Comparison of ENCODE assay signal across 8 cellular contexts in the genomic region with DNA sequence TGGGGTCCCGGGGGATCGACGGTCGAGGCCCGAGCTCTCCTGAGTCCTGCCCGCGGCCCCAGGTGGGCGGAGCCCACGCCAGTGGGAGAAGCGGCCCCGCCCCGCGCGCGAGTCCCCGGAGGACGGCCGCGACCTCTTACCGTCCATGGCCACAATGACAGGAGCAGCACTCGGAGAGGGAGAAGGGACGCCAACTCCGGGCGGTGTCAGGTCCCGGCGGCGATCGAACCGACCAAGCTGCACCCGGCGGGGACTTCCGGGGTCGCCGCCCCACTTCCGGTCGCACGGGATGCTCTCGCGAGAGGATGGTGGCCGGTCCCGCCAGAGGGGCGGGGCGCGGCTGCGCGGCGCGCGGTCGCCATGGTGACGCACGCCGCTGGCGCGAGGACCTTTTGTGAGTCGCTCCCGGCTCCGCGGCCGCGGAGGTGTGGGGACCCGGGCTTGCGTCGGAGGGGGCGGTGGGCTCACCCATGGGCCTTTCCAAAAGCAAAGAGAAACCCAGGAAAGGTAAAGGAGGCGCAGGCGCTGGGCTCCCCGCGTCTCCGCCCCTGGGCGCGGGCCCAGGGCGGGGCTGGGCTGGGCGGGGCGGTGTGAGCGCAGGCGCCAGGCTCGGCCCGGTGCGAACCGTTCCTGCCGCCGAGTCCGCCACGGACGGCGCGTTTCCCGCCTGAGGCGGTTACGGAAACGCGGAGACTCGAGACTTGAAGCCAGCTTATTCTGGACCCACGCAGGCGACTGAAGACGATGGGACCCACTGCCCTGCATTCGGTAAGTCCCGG. TPM values are rescaled to one million over a fixed set of nuclear protein-coding genes. Genes with fewer than 3 reads are reported as not detected.
A peak's percentile ranks its signal among the peaks of the same experiment; 100 is the strongest.
DNase-seq lines count a peak whose midpoint lies in the region; TF ChIP-seq lines count a peak whose summit lies in the region.

A gene (minus strand): TSS at position 267 of the 779 bp plus-strand sequence. CDS start 120 bp downstream, at position 147.
A gene (plus strand): TSS at position 395 of the 779 bp plus-strand sequence. CDS start 76 bp downstream, at position 471.

- peak within 1 kb of the TSS; percentile 89 for H3K4me3 Mint-ChIP-seq in neural crest cell

- H3K9ac ChIP-seq in GM23248 = peak within 1 kb of the TSS; percentile 89
- H3K9ac ChIP-seq in Karpas-422 (ENCODE audit: low read length) = peak within 1 kb of the TSS; percentile 92

- H3K9me2 ChIP-seq in GM23248 (ENCODE audit: insufficient read depth) (no peaks in the 10 kb centered on the region), Karpas-422 (replicated peaks; ENCODE audit: insufficient read depth, low read length) (no peaks in the 10 kb centered on the region)

- no peaks in the 10 kb centered on the region for H3F3A ChIP-seq in GM23248 (ENCODE audit: insufficient read depth)

- H2AFZ ChIP-seq in GM23248 = peak within 1 kb of the TSS; percentile 93
- H2AFZ ChIP-seq in Karpas-422 (ENCODE audit: low read length) = peak within 1 kb of the TSS; percentile 61

- H3K4me2 ChIP-seq in GM23248 (ENCODE audit: unreplicated experiment) (peak within 1 kb of the TSS; percentile 86), Karpas-422 (ENCODE audit: low read depth, low read length, poor library complexity, severe bottlenecking) (peak within 1 kb of the TSS; percentile 94)

- peaks cover 19% of the 10 kb centered on the region for H3K4me1 Mint-ChIP-seq in neural crest cell

- peak within 1 kb of the TSS; percentile 94 for H3K27ac Mint-ChIP-seq in neural crest cell (ENCODE audit: unreplicated experiment)

- H4K20me1 ChIP-seq in GM23248 (ENCODE audit: insufficient read depth) (no peaks in the 10 kb centered on the region), Karpas-422 (ENCODE audit: insufficient read depth, low read depth, low read length) (peaks cover 14% of the 10 kb centered on the region; the same call in 1 of the 2 replicates)

- H3K36me3 Mint-ChIP-seq in neural crest cell (ENCODE audit: low read depth) = peaks cover 26% of the 10 kb centered on the region

- no peaks in the 10 kb centered on the region for H3K9me3 ChIP-seq in GM23248 (ENCODE audit: low read depth)
- H3K9me3 ChIP-seq in Karpas-422 (ENCODE audit: low read length) = no peaks in the 10 kb centered on the region
- H3K9me3 ChIP-seq in stomach = no peaks in the 10 kb centered on the region

- peak within 1 kb of the TSS; percentile 95 for H3K4me3 ChIP-seq in GM23248
- peak within 1 kb of the TSS; percentile 88 for H3K4me3 ChIP-seq in Karpas-422 (ENCODE audit: low read length)
- peak within 1 kb of the TSS; percentile 98 for H3K4me3 ChIP-seq in fibroblast of villous mesenchyme (ENCODE audit: low read depth, low read length)
- H3K4me3 ChIP-seq in stomach = peak within 1 kb of the TSS; percentile 67 to 100 (median 96)

- peak; percentile 84 for DNase-seq in EL
- peak; percentile 96 for DNase-seq in GM23248
- DNase-seq in Karpas-422 = peak; percentile 95
- DNase-seq in activated effector memory CD4-positive, alpha-beta T cell treated with Interleukin-2 at 50 U/mL for 16 hours = peak; percentile 90
- peak; percentile 85 for DNase-seq in fibroblast of villous mesenchyme (ENCODE audit: low read depth)
- peak; percentile 92 for DNase-seq in neural crest cell (ENCODE audit: low read depth, low spot score)
- DNase-seq in stomach = peak; percentile 92

- H3K9me3 Mint-ChIP-seq in neural crest cell = no peaks in the 10 kb centered on the region

- no peaks in the 10 kb centered on the region for H3K36me3 ChIP-seq in GM23248 (ENCODE audit: low read depth)
- peaks cover 17% of the 10 kb centered on the region for H3K36me3 ChIP-seq in Karpas-422 (ENCODE audit: insufficient read depth, low read length)
- H3K36me3 ChIP-seq in stomach = peaks cover 0 to 42% (median 38%) of the 10 kb centered on the region in 4 donors

- H3K4me1 ChIP-seq in GM23248 (ENCODE audit: insufficient read depth) (peaks cover 7% of the 10 kb centered on the region), Karpas-422 (ENCODE audit: low read length) (peaks cover 16% of the 10 kb centered on the region), stomach (peaks cover 19 to 43% (median 32%) of the 10 kb centered on the region in 4 donors)

- H3K79me2 ChIP-seq in GM23248 (ENCODE audit: insufficient read depth) (peaks cover 77% of the 10 kb centered on the region), Karpas-422 (ENCODE audit: low read length) (peaks cover 67% of the 10 kb centered on the region)

- H3K27ac ChIP-seq in GM23248 = peak within 1 kb of the TSS; percentile 21
- peak within 1 kb of the TSS; percentile 54 for H3K27ac ChIP-seq in Karpas-422 (ENCODE audit: low read length)
- H3K27ac ChIP-seq in stomach = peak within 1 kb of the TSS; percentile 81 to 90 (median 88)

- WGBS in GM23248 (ENCODE audit: low coverage in 1 of 2, low lambda C conversion rate in 2 of 2, missing lambda C conversion rate in 2 of 2), 2 experiments = 0 to 2% methylated on average over 64 to 97 of the region's 99 CpGs
- whole genome bisulfite sequencing in stomach, 5 donors = 0% methylated on average over 13 to 99 of the region's 99 CpGs

- H3K27me3 ChIP-seq in GM23248 (replicated peaks; ENCODE audit: insufficient read depth) (no peaks in the 10 kb centered on the region), Karpas-422 (ENCODE audit: low read length) (no peaks in the 10 kb centered on the region), stomach (no peaks in the 10 kb centered on the region)

- no peaks in the 10 kb centered on the region for H3K27me3 Mint-ChIP-seq in neural crest cell (ENCODE audit: low read depth)

- no peak for TF ChIP-seq EP300 in stomach (IDR thresholded peaks at IDR 0.05)

- in situ Hi-C loops in GM23248 (cut with MboI) = no loop called here

- peak; percentile 80 for TF ChIP-seq POLR2A in Raji (IDR thresholded peaks at IDR 0.05; ENCODE audit: insufficient read depth, low read depth, low read length)
- peak in 1 of 4 donors; percentile 18 for TF ChIP-seq POLR2A in stomach (IDR thresholded peaks at IDR 0.05)

- TF ChIP-seq CTCF in fibroblast of villous mesenchyme (IDR thresholded peaks at IDR 0.05; ENCODE audit: insufficient read depth, low read depth, low read length) (no peak), neural crest cell (conservative IDR thresholded peaks at IDR 0.05) (no peak), stomach (IDR thresholded peaks at IDR 0.05) (no peak)

- intact Hi-C loops in stomach (cut with DNase I; ENCODE audit: low total_unique reads) = no loop called here

RNA-seq across cellular contexts. Expression of the first gene that starts in this region (rescaled TPM):
- 85.7 and 111 TPM in 2 replicates for total RNA-seq in GM23248 (2014; rRNA removed; shearing (Covaris generic))
- polyA plus RNA-seq in GM23248 (2016; fragmentation: Nextera tagmentation; extraction: Ambion mirVana) = 97.2 and 102 TPM in 2 replicates
- total RNA-seq in Karpas-422 (2014; rRNA removed; shearing (Covaris generic); ENCODE audit: low replicate concordance) = 35.3 and 52.4 TPM in 2 replicates
- 102 and 114 TPM in 2 replicates for total RNA-seq in fibroblast of villous mesenchyme
- 93.9 and 102 TPM in 2 replicates for total RNA-seq in neural crest cell
- total RNA-seq in stomach = 100 to 1,000 TPM in 1 of 5 donors, 10 to 100 TPM in 4; 20.1 to 146 (median 61.7) TPM
- 100 to 1,000 TPM in 1 of 3 donors, 10 to 100 TPM in 2; 56.4 to 106 (median 62.1) TPM for polyA plus RNA-seq in stomach

RNA-seq across cellular contexts. Expression of the second gene that starts in this region (rescaled TPM):
- 1.8 and 2.7 TPM in 2 replicates for total RNA-seq in GM23248 (2014; rRNA removed; shearing (Covaris generic))
- polyA plus RNA-seq in GM23248 (2016; fragmentation: Nextera tagmentation; extraction: Ambion mirVana) (7.5 and 8.6 TPM in 2 replicates), stomach (10 to 100 TPM in 1 of 3 donors, 1 to 10 TPM in 2; 6.4 to 21.2 (median 9.9) TPM)
- total RNA-seq in Karpas-422 (2014; rRNA removed; shearing (Covaris generic); ENCODE audit: low replicate concordance) = 5.1 and 5.3 TPM in 2 replicates
- total RNA-seq in fibroblast of villous mesenchyme (3.5 and 3.9 TPM in 2 replicates), neural crest cell (41.7 and 42.6 TPM in 2 replicates), stomach (100 to 1,000 TPM in 1 of 5 donors, 10 to 100 TPM in 2, 1 to 10 TPM in 2; 3.2 to 181 (median 12.3) TPM)

Comparison
In these comparisons a context has a peak if more than half of its experiments do, and no peak if none do; other contexts are left out.
1. Peak in every context shown above with its lines: DNase-seq, H3K4me3 ChIP-seq and H3K27ac ChIP-seq.
2. H3K27ac ChIP-seq: peak in every context shown above with its lines; median percentile 88 in stomach; 54 in Karpas-422; 21 in GM23248.